In genomic region chr13:107367258-107367657, GRCh38 we compare ENCODE assay signal across 16 cellular contexts.
DNase-seq lines count a peak whose midpoint lies in the region; ATAC-seq and TF ChIP-seq lines count a peak whose summit lies in the region.
"Had no signal": no experiment of that assay in that cellular context is flagged by ENCODE, and none has a peak within 500 bp of the region (broad histone marks: within the 10 kb centered on the region; RNA-seq: fewer than 3 reads in every experiment).

No MANE protein-coding gene starts in this region.

- TF ChIP-seq CTCF in OCI-LY3 (IDR thresholded peaks at IDR 0.05; ENCODE audit: low read depth, low read length) (no peak), epithelial cell of proximal tubule (conservative IDR thresholded peaks at IDR 0.05; ENCODE audit: low read depth, low read length) (no peak)

- H3K9ac ChIP-seq in OCI-LY3 (ENCODE audit: low read length) = no peak overlapping the region
- H3K9ac ChIP-seq in neuronal stem cell (ENCODE audit: low read depth, low read length, poor library complexity) = no peak overlapping the region

- no peaks in the 10 kb centered on the region for H4K20me1 ChIP-seq in OCI-LY3 (ENCODE audit: insufficient read depth, low read length)

- H2AK5ac ChIP-seq in neuronal stem cell (ENCODE audit: low read depth, low read length) = no peak overlapping the region

- WGBS in neuronal stem cell (ENCODE audit: extremely low coverage in 2 of 2, insufficient read length in 2 of 2, insufficient replicate concordance in 1 of 2), 2 donors = no CpG with 5 or more reads among the region's 8 CpGs

- H2AFZ ChIP-seq in OCI-LY3 (ENCODE audit: low read depth, low read length) (peak overlapping the region; percentile 23; the same call in 1 of the 2 replicates), neuronal stem cell (ENCODE audit: low read length) (no peak overlapping the region)
- H2AFZ ChIP-seq: GM23338 had no signal

- H3K36me3 ChIP-seq in OCI-LY3 (replicated peaks; ENCODE audit: low read depth, low read length) (no peaks in the 10 kb centered on the region), neuronal stem cell (replicated peaks in 1 of 2; ENCODE audit: control insufficient read depth in 2 of 2, insufficient read depth in 2 of 2, low read length in 2 of 2) (no peaks in the 10 kb centered on the region)

- no peak overlapping the region for H4K91ac ChIP-seq in neuronal stem cell (ENCODE audit: low read depth, low read length, poor library complexity)

- H3K4me3 ChIP-seq in OCI-LY3 (ENCODE audit: low read length) = no peak overlapping the region
- H3K4me3 ChIP-seq in epithelial cell of proximal tubule (ENCODE audit: low read depth, low read length) = no peak overlapping the region
- no peak overlapping the region for H3K4me3 ChIP-seq in neuronal stem cell (ENCODE audit: low read length in 2 of 2)
- H3K4me3 ChIP-seq: GM23338 had no signal

- no peak overlapping the region for H2BK120ac ChIP-seq in neuronal stem cell (ENCODE audit: low read depth, low read length)

- no peak overlapping the region for H3K14ac ChIP-seq in neuronal stem cell (ENCODE audit: low read length)

- H3K27me3 ChIP-seq in OCI-LY3 (ENCODE audit: low read depth, low read length) (peaks cover 3% of the 10 kb centered on the region; the same call in 1 of the 2 replicates), neuronal stem cell (ENCODE audit: control insufficient read depth in 3 of 3, insufficient read depth in 3 of 3, low read depth in 1 of 3, low read length in 3 of 3) (no peaks in the 10 kb centered on the region)

- peak; percentile 16 for DNase-seq in GM04503 (ENCODE audit: low read depth)
- peak; percentile 41 for DNase-seq in epithelial cell of proximal tubule (ENCODE audit: low read depth)
- DNase-seq in neuronal stem cell (ENCODE audit: low spot score) = no peak
- no peak for DNase-seq in T-helper 9 cell
- DNase-seq in NCI-H2171 (lab: John Stamatoyannopoulos, UW) = no peak
- DNase-seq in NCI-H2196 (lab: John Stamatoyannopoulos, UW; ENCODE audit: unreplicated experiment) = no peak
- DNase-seq: CD4-positive, alpha-beta T cell; DMS79; Karpas-422; NCI-H1417; NCI-H2029 treated with DMSO at 0.1 percent for 48 hours; NCI-H526; Right ventricle myocardium superior had no signal

- no peak for ATAC-seq in HG03025 (IDR thresholded peaks at IDR 0.05; ENCODE audit: low FRiP score, unreplicated experiment)
- ATAC-seq: GM23338 had no signal

- H2BK5ac ChIP-seq in neuronal stem cell (ENCODE audit: low read length) = no peak overlapping the region

- no peak overlapping the region for H3K4ac ChIP-seq in neuronal stem cell (ENCODE audit: low read length)

- H4K8ac ChIP-seq in neuronal stem cell (ENCODE audit: low read depth, low read length) = no peak overlapping the region

- H2BK15ac ChIP-seq in neuronal stem cell (ENCODE audit: low read length) = no peak overlapping the region

- H3K23ac ChIP-seq in neuronal stem cell (ENCODE audit: low read depth, low read length, poor library complexity) = no peak overlapping the region

- no peaks in the 10 kb centered on the region for H3K9me3 ChIP-seq in OCI-LY3 (ENCODE audit: insufficient read depth, low read length)
- H3K9me3 ChIP-seq in neuronal stem cell (replicated peaks in 1 of 2; ENCODE audit: control insufficient read depth in 2 of 2, insufficient read depth in 1 of 2, low read depth in 1 of 2, low read length in 2 of 2) = no peaks in the 10 kb centered on the region

- H3K18ac ChIP-seq in neuronal stem cell (ENCODE audit: low read length) = peak overlapping the region; percentile 21

- no peak overlapping the region for H3K27ac ChIP-seq in OCI-LY3 (ENCODE audit: low read length)
- no peak overlapping the region for H3K27ac ChIP-seq in neuronal stem cell (replicated peaks; ENCODE audit: low read length)

- no peaks in the 10 kb centered on the region for H3K79me2 ChIP-seq in OCI-LY3 (ENCODE audit: low read length)

- H2BK12ac ChIP-seq in neuronal stem cell (ENCODE audit: low read length) = no peak overlapping the region

- H3K79me1 ChIP-seq in neuronal stem cell (ENCODE audit: low read depth, low read length) = no peaks in the 10 kb centered on the region

- H3K4me2 ChIP-seq in OCI-LY3 (ENCODE audit: low read length) (no peak overlapping the region), neuronal stem cell (ENCODE audit: insufficient read depth, low read length, poor library complexity, severe bottlenecking) (no peak overlapping the region)
- H3K4me2 ChIP-seq: GM23338 had no signal

- H3K4me1 ChIP-seq in OCI-LY3 (ENCODE audit: low read length) = no peaks in the 10 kb centered on the region
- no peaks in the 10 kb centered on the region for H3K4me1 ChIP-seq in neuronal stem cell (ENCODE audit: control insufficient read depth in 2 of 2, insufficient read depth in 1 of 2, low read depth in 1 of 2, low read length in 2 of 2)

Comparison
In these comparisons a context has a peak if more than half of its experiments do, and no peak if none do; other contexts are left out.
1. DNase-seq: peak in GM04503 (single experiment) and epithelial cell of proximal tubule (single experiment); none in neuronal stem cell (single experiment), T-helper 9 cell (single experiment), NCI-H2171 (single experiment) and NCI-H2196 (single experiment).